Comparison of ENCODE assay signal across 29 cellular contexts in the genomic region with DNA sequence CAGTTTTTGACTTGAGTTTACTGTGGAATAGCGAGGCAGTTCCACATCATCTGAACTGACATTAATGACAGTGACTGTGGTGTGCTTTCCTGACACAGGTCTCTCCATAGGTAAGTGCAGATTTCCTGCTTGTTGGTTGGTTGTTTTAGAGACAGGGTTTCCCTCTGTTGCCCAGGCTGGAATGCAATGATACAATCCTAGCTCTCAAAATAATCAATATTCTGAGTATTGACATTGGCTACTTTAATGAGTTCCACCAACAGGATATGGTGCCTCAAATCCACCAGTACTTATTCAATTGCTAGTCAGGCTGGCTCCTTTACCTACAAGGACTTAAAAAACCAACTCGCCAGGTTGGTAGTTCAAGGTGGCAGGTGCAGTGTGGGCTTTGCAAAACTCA.
DNase-seq lines count a peak whose midpoint lies in the region; ATAC-seq and TF ChIP-seq lines count a peak whose summit lies in the region.
"Had no signal": no experiment of that assay in that cellular context is flagged by ENCODE, and none has a peak within 500 bp of the region (broad histone marks: within the 10 kb centered on the region; RNA-seq: fewer than 3 reads in every experiment).

No MANE protein-coding gene starts in this region.

- H3K27ac ChIP-seq in epithelial cell of prostate = peak overlapping the region; percentile 79
- no peak overlapping the region for H3K27ac ChIP-seq in breast epithelium
- H3K27ac ChIP-seq: A549, ovary, suprapubic skin, upper lobe of right lung had no signal

- intact Hi-C loops in sciatic nerve (cut with DNase I) (no loop called here), breast epithelium (cut with DNase I; ENCODE audit: low total_unique reads) (no loop called here)

- ATAC-seq in sciatic nerve (no peak), HG03039 (IDR thresholded peaks at IDR 0.05; ENCODE audit: unreplicated experiment) (no peak)
- ATAC-seq: A549, GM12878, left colon, Right ventricle myocardium inferior, upper lobe of right lung had no signal

- H3K36me3 ChIP-seq in breast epithelium = no peaks in the 10 kb centered on the region
- H3K36me3 ChIP-seq: MG63, ovary, upper lobe of right lung had no signal

- no peak for TF ChIP-seq POLR2A in breast epithelium (IDR thresholded peaks at IDR 0.05)

- no peaks in the 10 kb centered on the region for H3K27me3 ChIP-seq in breast epithelium
- H3K27me3 ChIP-seq: MG63, ovary, suprapubic skin, upper lobe of right lung had no signal

- H3K4me1 ChIP-seq in breast epithelium = no peaks in the 10 kb centered on the region
- H3K4me1 ChIP-seq: A549, upper lobe of right lung had no signal

- TF ChIP-seq CTCF in breast epithelium (IDR thresholded peaks at IDR 0.05) = no peak

- DNase-seq in NOMO-1 treated with DMSO at 0.1 percent for 48 hours (lab: John Stamatoyannopoulos, UW; ENCODE audit: unreplicated experiment) = peak; percentile 33
- DNase-seq in NOMO-1 treated with dmso at 0.1 percent for 144 hours (lab: John Stamatoyannopoulos, UW; ENCODE audit: unreplicated experiment) = no peak
- peak; percentile 74 for DNase-seq in NCI-H510A treated with DMSO at 0.1 percent for 48 hours (lab: John Stamatoyannopoulos, UW)
- no peak for DNase-seq in epithelial cell of prostate (ENCODE audit: low read depth, low spot score)
- no peak for DNase-seq in NCI-H526 treated with DMSO at 0.1 percent for 48 hours (lab: John Stamatoyannopoulos, UW)
- no peak for DNase-seq in sciatic nerve (ENCODE audit: low spot score)
- DNase-seq in breast epithelium (ENCODE audit: low spot score in 2 of 2) = no peak
- DNase-seq: activated CD4-positive, alpha-beta T cell treated with anti-CD3 and anti-CD28 coated beads, Interleukin-2, amount 50 U/mL, for 48 hours; activated gamma-delta T cell treated with Interleukin-2 at 50 U/mL for 16 hours; activated naive CD8-positive, alpha-beta T cell treated with anti-CD3 and anti-CD28 coated beads, Interleukin-2, amount 10 ng/mL, durations not matched to agents 7 days and 5 days; activated T-cell treated with anti-CD3 and anti-CD28 coated beads, Interleukin-2, amount 50 U/mL, for 48 hours; aorta; HCEC 1CT; hypothalamus; left colon; MG63; NCI-H2081; NCI-H2227 treated with DMSO at 0.1 percent for 48 hours; NCI-H748 treated with DMSO at 0.1 percent for 48 hours; ovary; SK-N-SH; small intestine; stimulated activated naive CD4-positive, alpha-beta T cell; upper lobe of right lung had no signal

- no peak overlapping the region for H3K4me3 ChIP-seq in breast epithelium
- H3K4me3 ChIP-seq: A549, GM12878, MG63, ovary, suprapubic skin, upper lobe of right lung had no signal

- H3K9me3 ChIP-seq in breast epithelium = no peaks in the 10 kb centered on the region
- H3K9me3 ChIP-seq: A549, MG63, ovary, SK-N-SH, suprapubic skin, upper lobe of right lung had no signal

Comparison
In these comparisons a context has a peak if more than half of its experiments do, and no peak if none do; other contexts are left out.
1. DNase-seq: peak in NOMO-1 treated with DMSO at 0.1 percent for 48 hours (single experiment) and NCI-H510A treated with DMSO at 0.1 percent for 48 hours (single experiment); none in NOMO-1 treated with dmso at 0.1 percent for 144 hours (single experiment), epithelial cell of prostate (single experiment), NCI-H526 treated with DMSO at 0.1 percent for 48 hours (single experiment), sciatic nerve (single experiment) and breast epithelium (0 of 2).